8 cellular contexts compared by ENCODE assay signal in the genomic region with DNA sequence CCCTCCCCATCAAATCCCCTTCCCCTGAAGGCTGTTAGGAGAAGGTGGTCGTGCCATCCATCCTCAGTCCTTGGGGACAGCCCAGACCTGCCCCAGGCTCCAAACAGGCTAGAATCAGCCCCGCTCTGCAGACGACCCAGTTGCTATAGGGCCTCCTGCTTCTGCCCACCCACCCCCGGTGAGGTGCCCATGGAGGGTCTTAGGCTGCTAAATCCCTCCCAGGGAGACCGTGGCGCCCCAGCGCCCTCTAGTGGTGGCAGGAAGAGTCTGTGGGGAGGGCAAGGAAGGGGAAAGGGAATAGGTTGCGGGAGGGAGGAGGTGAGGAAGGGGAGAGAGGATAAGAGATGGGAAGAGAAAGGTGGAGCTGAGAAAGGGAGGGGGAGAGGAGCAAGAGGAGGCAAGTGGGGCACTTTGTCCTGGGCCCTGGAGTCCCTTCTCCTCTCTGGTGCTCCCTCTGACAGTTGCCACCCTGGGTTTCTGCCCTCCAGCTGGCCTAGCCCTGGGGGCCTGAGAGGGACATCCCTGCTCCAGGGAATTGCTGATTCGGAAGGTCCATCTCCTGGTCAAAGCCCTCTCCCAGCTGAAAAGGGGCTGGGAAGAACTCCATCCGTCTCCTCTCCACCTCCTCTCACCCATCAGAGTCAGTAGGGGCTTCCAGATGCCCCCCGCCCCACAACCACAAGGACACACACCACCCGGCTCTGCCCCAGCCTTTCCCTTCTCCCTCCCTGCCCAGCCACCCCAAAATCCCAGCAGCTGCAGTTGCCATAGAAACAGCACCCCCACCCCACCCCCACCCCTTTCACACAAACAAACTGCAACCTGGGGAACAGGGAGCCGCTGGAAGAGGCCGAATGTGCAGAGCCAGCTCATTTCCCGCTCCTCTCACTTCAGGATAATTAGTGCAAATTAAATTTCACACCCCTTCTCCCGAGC. TPM values are rescaled to one million over a fixed set of nuclear protein-coding genes. Genes with fewer than 3 reads are reported as not detected.
DNase-seq lines count a peak whose midpoint lies in the region; ATAC-seq and FAIRE-seq lines count a peak whose summit lies in the region.

No MANE protein-coding gene starts in this region.

- no peak for FAIRE-seq in frontal cortex (lab: Jason Lieb, UNC)

- no peak for ATAC-seq in GM21360 (IDR thresholded peaks at IDR 0.05; ENCODE audit: unreplicated experiment)

- peak; percentile 29 for DNase-seq in NCI-H1436 (lab: John Stamatoyannopoulos, UW)
- no peak for DNase-seq in NCI-H1436 treated with DMSO at 0.1 percent for 48 hours (lab: John Stamatoyannopoulos, UW)
- DNase-seq in NCI-H82 (lab: John Stamatoyannopoulos, UW), result peak; percentile 82
- peak; percentile 76 for DNase-seq in activated effector memory CD4-positive, alpha-beta T cell treated with anti-CD3 and anti-CD28 coated beads, Interleukin-2, amount 50 U/mL, for 16 hours
- DNase-seq in hepatic stellate cell (ENCODE audit: low spot score), result peak; percentile 46
- peak; percentile 27 for DNase-seq in stimulated activated CD4-positive, alpha-beta T cell treated with anti-CD3 and anti-CD28 coated beads, Interleukin-1b, Interleukin-23, amount 100 ng/mL, for 48 hours
- no peak for DNase-seq in frontal cortex (ENCODE audit: low spot score in 2 of 2)

RNA-seq across cellular contexts. Expression of a gene that starts 55.4 kb away (rescaled TPM):
- 109 TPM for total RNA-seq in frontal cortex

Comparison
In these comparisons a context has a peak if more than half of its experiments do, and no peak if none do; other contexts are left out.
1. DNase-seq: peak in NCI-H1436 (single experiment), NCI-H82 (single experiment), activated effector memory CD4-positive, alpha-beta T cell treated with anti-CD3 and anti-CD28 coated beads, Interleukin-2, amount 50 U/mL, for 16 hours (single experiment), hepatic stellate cell (single experiment) and stimulated activated CD4-positive, alpha-beta T cell treated with anti-CD3 and anti-CD28 coated beads, Interleukin-1b, Interleukin-23, amount 100 ng/mL, for 48 hours (single experiment); none in NCI-H1436 treated with DMSO at 0.1 percent for 48 hours (single experiment) and frontal cortex (0 of 2).